ENCODE assay signal across 2 cellular contexts in the genomic region with DNA sequence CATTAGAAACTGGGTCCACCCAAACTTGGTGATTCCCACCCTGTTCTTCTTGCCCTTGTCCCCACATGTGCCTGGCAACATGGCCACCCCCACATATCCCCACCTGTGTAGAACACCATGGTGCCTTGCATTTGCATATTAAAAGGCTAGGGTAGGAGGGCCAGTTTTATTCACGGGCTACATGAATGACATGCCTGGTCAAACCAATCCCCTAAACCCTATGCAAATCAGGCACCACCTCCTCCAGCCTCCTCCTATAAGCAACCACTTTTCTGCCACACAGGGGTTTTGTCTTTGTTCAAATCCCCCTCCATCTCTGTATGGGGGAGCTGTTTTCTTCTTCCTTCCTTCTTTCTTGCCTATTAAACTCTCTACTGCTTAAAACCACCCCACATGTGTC.
TF ChIP-seq lines count a peak whose summit lies in the region.

No MANE protein-coding gene starts in this region.

TF ChIP-seq in GM23338, 12 proteins besides CTCF, POLR2A, EP300 and RAD21 (continued from another document):
- TF ChIP-seq, protein P1, sequence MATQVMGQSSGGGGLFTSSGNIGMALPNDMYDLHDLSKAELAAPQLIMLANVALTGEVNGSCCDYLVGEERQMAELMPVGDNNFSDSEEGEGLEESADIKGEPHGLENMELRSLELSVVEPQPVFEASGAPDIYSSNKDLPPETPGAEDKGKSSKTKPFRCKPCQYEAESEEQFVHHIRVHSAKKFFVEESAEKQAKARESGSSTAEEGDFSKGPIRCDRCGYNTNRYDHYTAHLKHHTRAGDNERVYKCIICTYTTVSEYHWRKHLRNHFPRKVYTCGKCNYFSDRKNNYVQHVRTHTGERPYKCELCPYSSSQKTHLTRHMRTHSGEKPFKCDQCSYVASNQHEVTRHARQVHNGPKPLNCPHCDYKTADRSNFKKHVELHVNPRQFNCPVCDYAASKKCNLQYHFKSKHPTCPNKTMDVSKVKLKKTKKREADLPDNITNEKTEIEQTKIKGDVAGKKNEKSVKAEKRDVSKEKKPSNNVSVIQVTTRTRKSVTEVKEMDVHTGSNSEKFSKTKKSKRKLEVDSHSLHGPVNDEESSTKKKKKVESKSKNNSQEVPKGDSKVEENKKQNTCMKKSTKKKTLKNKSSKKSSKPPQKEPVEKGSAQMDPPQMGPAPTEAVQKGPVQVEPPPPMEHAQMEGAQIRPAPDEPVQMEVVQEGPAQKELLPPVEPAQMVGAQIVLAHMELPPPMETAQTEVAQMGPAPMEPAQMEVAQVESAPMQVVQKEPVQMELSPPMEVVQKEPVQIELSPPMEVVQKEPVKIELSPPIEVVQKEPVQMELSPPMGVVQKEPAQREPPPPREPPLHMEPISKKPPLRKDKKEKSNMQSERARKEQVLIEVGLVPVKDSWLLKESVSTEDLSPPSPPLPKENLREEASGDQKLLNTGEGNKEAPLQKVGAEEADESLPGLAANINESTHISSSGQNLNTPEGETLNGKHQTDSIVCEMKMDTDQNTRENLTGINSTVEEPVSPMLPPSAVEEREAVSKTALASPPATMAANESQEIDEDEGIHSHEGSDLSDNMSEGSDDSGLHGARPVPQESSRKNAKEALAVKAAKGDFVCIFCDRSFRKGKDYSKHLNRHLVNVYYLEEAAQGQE (IDR thresholded peaks at IDR 0.05; ENCODE audit: unreplicated experiment), result no peak
- TF ChIP-seq, protein P2, sequence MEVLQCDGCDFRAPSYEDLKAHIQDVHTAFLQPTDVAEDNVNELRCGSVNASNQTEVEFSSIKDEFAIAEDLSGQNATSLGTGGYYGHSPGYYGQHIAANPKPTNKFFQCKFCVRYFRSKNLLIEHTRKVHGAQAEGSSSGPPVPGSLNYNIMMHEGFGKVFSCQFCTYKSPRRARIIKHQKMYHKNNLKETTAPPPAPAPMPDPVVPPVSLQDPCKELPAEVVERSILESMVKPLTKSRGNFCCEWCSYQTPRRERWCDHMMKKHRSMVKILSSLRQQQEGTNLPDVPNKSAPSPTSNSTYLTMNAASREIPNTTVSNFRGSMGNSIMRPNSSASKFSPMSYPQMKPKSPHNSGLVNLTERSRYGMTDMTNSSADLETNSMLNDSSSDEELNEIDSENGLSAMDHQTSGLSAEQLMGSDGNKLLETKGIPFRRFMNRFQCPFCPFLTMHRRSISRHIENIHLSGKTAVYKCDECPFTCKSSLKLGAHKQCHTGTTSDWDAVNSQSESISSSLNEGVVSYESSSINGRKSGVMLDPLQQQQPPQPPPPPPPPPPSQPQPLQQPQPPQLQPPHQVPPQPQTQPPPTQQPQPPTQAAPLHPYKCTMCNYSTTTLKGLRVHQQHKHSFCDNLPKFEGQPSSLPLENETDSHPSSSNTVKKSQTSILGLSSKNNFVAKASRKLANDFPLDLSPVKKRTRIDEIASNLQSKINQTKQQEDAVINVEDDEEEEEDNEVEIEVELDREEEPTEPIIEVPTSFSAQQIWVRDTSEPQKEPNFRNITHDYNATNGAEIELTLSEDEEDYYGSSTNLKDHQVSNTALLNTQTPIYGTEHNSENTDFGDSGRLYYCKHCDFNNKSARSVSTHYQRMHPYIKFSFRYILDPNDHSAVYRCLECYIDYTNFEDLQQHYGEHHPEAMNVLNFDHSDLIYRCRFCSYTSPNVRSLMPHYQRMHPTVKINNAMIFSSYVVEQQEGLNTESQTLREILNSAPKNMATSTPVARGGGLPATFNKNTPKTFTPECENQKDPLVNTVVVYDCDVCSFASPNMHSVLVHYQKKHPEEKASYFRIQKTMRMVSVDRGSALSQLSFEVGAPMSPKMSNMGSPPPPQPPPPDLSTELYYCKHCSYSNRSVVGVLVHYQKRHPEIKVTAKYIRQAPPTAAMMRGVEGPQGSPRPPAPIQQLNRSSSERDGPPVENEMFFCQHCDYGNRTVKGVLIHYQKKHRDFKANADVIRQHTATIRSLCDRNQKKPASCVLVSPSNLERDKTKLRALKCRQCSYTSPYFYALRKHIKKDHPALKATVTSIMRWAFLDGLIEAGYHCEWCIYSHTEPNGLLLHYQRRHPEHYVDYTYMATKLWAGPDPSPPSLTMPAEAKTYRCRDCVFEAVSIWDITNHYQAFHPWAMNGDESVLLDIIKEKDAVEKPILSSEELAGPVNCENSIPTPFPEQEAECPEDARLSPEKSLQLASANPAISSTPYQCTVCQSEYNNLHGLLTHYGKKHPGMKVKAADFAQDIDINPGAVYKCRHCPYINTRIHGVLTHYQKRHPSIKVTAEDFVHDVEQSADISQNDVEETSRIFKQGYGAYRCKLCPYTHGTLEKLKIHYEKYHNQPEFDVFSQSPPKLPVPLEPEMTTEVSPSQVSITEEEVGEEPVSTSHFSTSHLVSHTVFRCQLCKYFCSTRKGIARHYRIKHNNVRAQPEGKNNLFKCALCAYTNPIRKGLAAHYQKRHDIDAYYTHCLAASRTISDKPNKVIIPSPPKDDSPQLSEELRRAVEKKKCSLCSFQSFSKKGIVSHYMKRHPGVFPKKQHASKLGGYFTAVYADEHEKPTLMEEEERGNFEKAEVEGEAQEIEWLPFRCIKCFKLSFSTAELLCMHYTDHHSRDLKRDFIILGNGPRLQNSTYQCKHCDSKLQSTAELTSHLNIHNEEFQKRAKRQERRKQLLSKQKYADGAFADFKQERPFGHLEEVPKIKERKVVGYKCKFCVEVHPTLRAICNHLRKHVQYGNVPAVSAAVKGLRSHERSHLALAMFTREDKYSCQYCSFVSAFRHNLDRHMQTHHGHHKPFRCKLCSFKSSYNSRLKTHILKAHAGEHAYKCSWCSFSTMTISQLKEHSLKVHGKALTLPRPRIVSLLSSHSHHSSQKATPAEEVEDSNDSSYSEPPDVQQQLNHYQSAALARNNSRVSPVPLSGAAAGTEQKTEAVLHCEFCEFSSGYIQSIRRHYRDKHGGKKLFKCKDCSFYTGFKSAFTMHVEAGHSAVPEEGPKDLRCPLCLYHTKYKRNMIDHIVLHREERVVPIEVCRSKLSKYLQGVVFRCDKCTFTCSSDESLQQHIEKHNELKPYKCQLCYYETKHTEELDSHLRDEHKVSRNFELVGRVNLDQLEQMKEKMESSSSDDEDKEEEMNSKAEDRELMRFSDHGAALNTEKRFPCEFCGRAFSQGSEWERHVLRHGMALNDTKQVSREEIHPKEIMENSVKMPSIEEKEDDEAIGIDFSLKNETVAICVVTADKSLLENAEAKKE (CRISPR knock-in tag; IDR thresholded peaks at IDR 0.05), result no peak
- TF ChIP-seq JUNB (IDR thresholded peaks at IDR 0.05; ENCODE audit: unreplicated experiment), result no peak
- no peak for TF ChIP-seq EZH2 (IDR thresholded peaks at IDR 0.05; ENCODE audit: low read depth, unreplicated experiment)
- TF ChIP-seq, protein P3, sequence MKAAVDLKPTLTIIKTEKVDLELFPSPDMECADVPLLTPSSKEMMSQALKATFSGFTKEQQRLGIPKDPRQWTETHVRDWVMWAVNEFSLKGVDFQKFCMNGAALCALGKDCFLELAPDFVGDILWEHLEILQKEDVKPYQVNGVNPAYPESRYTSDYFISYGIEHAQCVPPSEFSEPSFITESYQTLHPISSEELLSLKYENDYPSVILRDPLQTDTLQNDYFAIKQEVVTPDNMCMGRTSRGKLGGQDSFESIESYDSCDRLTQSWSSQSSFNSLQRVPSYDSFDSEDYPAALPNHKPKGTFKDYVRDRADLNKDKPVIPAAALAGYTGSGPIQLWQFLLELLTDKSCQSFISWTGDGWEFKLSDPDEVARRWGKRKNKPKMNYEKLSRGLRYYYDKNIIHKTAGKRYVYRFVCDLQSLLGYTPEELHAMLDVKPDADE (IDR thresholded peaks at IDR 0.05), result no peak
- TF ChIP-seq CREB1 (CRISPR knock-in tag; IDR thresholded peaks at IDR 0.05; ENCODE audit: low read depth), result no peak

TF ChIP-seq in H1, 55 proteins besides CTCF, POLR2A, EP300 and RAD21 (continued from another document):
- TF ChIP-seq, protein P4, sequence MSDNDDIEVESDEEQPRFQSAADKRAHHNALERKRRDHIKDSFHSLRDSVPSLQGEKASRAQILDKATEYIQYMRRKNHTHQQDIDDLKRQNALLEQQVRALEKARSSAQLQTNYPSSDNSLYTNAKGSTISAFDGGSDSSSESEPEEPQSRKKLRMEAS (IDR thresholded peaks at IDR 0.05), result peak; percentile 40; the same call in 1 of the 2 replicates
